ENCODE assay signal across 8 cellular contexts in genomic region chr11:64918056-64918455, GRCh38. TPM values are rescaled to one million over a fixed set of nuclear protein-coding genes. Genes with fewer than 3 reads are reported as not detected.
DNase-seq lines count a peak whose midpoint lies in the region; ATAC-seq, FAIRE-seq and TF ChIP-seq lines count a peak whose summit lies in the region.

No MANE protein-coding gene starts in this region.

- H3K27me3 ChIP-seq in MM.1S (replicated peaks; ENCODE audit: insufficient read depth, low read length) (no peaks in the 10 kb centered on the region), GM12878 (replicated peaks in 1 of 2; ENCODE audit: control insufficient read depth in 2 of 2, insufficient read depth in 2 of 2, low read length in 1 of 2) (no peaks in the 10 kb centered on the region), layer of hippocampus (ENCODE audit: control insufficient read depth, insufficient read depth, low read length) (no peaks in the 10 kb centered on the region), thoracic aorta (replicated peaks; ENCODE audit: insufficient read depth) (no peaks in the 10 kb centered on the region)

- no peak for TF ChIP-seq EP300 in GM12878 (IDR thresholded peaks at IDR 0.05; ENCODE audit: borderline replicate concordance in 1 of 2, control insufficient read depth in 1 of 2, low read depth in 2 of 2, low read length in 2 of 2)

- H3K4me1 ChIP-seq in MM.1S (ENCODE audit: low read length) (peaks cover 6% of the 10 kb centered on the region), GM12878 (ENCODE audit: control insufficient read depth, insufficient read depth, low read length) (peaks cover 6% of the 10 kb centered on the region), thoracic aorta (ENCODE audit: control insufficient read depth in 1 of 2, low read depth in 2 of 2) (peaks cover 14 to 26% of the 10 kb centered on the region in 2 donors)

- H3K9me2 ChIP-seq in MM.1S (replicated peaks; ENCODE audit: insufficient read depth, low read length) = no peaks in the 10 kb centered on the region

- CTCF ChIA-PET in GM12878 (lab: Yijun Ruan, JAX) = interaction anchor here (0.6 to 2.3 kb wide), 13 partner anchors 9 to 199 kb away, joined by 3 to 18 read pairs (median 3); partner anchors contain the start of genes BATF2 and ZNHIT2

- TF ChIP-seq POLR2A in GM12878 (IDR thresholded peaks at IDR 0.05; ENCODE audit: low read depth, low read length) = no peak

- H3K4me3 ChIP-seq in MM.1S (ENCODE audit: low read length) (peak overlapping the region; percentile 58), GM12878 (peak overlapping the region; percentile 77), thoracic aorta (peak overlapping the region; percentile 79)

- H3K9ac ChIP-seq in MM.1S (ENCODE audit: low read length) (peak overlapping the region; percentile 55; the same call in 1 of the 2 replicates), GM12878 (ENCODE audit: control insufficient read depth, insufficient read depth, low read length) (peak overlapping the region; percentile 36; the same call in 1 of the 2 replicates)

- H2AFZ ChIP-seq in MM.1S (ENCODE audit: low read length) (peak overlapping the region; percentile 75), GM12878 (ENCODE audit: control insufficient read depth, low read depth, low read length) (peak overlapping the region; percentile 58)

- no peak for FAIRE-seq in GM12878 (lab: Jason Lieb, UNC)

- ATAC-seq in GM12878 = peak; percentile 9; the same call in 2 of the 3 replicates
- no peak for ATAC-seq in thoracic aorta (ENCODE audit: insufficient number of reproducible peaks, low FRiP score, low read depth)
- no peak for ATAC-seq in GM18861 (IDR thresholded peaks at IDR 0.05; ENCODE audit: unreplicated experiment)

- in situ Hi-C loops in GM12878 (cut with MboI) = no loop called here

- no peaks in the 10 kb centered on the region for H4K20me1 ChIP-seq in MM.1S (ENCODE audit: insufficient read depth, low read length)
- no peaks in the 10 kb centered on the region for H4K20me1 ChIP-seq in GM12878 (ENCODE audit: control insufficient read depth, insufficient read depth)

- RAD21 ChIA-PET in GM12878 (lab: Charles Lee; ENCODE audit: unreplicated experiment) = interaction anchor here (0.7 to 0.9 kb wide), 2 partner anchors 59 to 139 kb away, joined by 3 to 4 read pairs; no protein-coding TSS in a partner anchor

- peak; percentile 23 for DNase-seq in GF-D8 (lab: John Stamatoyannopoulos, UW)
- DNase-seq in MM.1S = peak; percentile 50
- DNase-seq in GM12878 (ENCODE audit: low read depth, low spot score) = no peak
- no peak for DNase-seq in thoracic aorta (ENCODE audit: low spot score)
- DNase-seq in stimulated activated CD4-positive, alpha-beta T cell treated with anti-CD3 and anti-CD28 coated beads, Interleukin-15, amount 100 ng/mL, for 24 hours = no peak
- DNase-seq in GDM1 (lab: John Stamatoyannopoulos, UW) = no peak

- H3K27ac ChIP-seq in MM.1S (ENCODE audit: low read length) (peak overlapping the region; percentile 14; the same call in 1 of the 2 replicates), GM12878 (ENCODE audit: control insufficient read depth, insufficient read depth) (peak overlapping the region; percentile 5; the same call in 1 of the 2 replicates), layer of hippocampus (ENCODE audit: low read depth, low read length) (peak overlapping the region; percentile 76), thoracic aorta (peak overlapping the region; percentile 69 to 76)

- H3K79me2 ChIP-seq in MM.1S (ENCODE audit: low read length) (peaks cover 20% of the 10 kb centered on the region), GM12878 (ENCODE audit: control insufficient read depth, insufficient read depth, low read length) (peaks cover 11% of the 10 kb centered on the region)

- WGBS in GM12878 (ENCODE audit: insufficient coverage, insufficient replicate concordance, low lambda C conversion rate, missing lambda C conversion rate) = 0% methylated on average over 4 of the region's 4 CpGs

- peak; percentile 13; the same call in 1 of the 2 replicates for TF ChIP-seq RAD21 in GM12878 (IDR thresholded peaks at IDR 0.05; ENCODE audit: insufficient read depth, low read depth, low read length)

- H3K4me2 ChIP-seq in MM.1S (ENCODE audit: low read depth, low read length) (peak overlapping the region; percentile 78), GM12878 (ENCODE audit: control insufficient read depth, insufficient read depth) (peak overlapping the region; percentile 23)

- H3K9me3 ChIP-seq in MM.1S (replicated peaks; ENCODE audit: insufficient read depth, low read length) (no peaks in the 10 kb centered on the region), GM12878 (replicated peaks; ENCODE audit: control insufficient read depth, insufficient read depth, low read length) (no peaks in the 10 kb centered on the region), thoracic aorta (no peaks in the 10 kb centered on the region)

- H3F3A ChIP-seq in MM.1S (ENCODE audit: insufficient read depth, low read length) = peaks cover 4% of the 10 kb centered on the region; the same call in 1 of the 2 replicates

- POLR2A ChIA-PET in GM12878 (lab: Charles Lee) = interaction anchor here (0.6 to 1.4 kb wide), 6 partner anchors 9 to 136 kb away, joined by 3 to 4 read pairs (median 3); no protein-coding TSS in a partner anchor

- H3K36me3 ChIP-seq in MM.1S (replicated peaks; ENCODE audit: insufficient read depth, low read length) (no peaks in the 10 kb centered on the region), GM12878 (ENCODE audit: control insufficient read depth in 2 of 2, insufficient read depth in 2 of 2, low read length in 1 of 2) (no peaks in the 10 kb centered on the region), thoracic aorta (peaks cover 9% of the 10 kb centered on the region)

- SMC1A ChIA-PET in GM12878 (lab: Charles Lee; ENCODE audit: uncharacterized antibody, unreplicated experiment) = interaction anchor here (0.8 to 1.8 kb wide), 4 partner anchors 45 to 79 kb away, joined by 3 to 19 read pairs (median 4); partner anchors contain the start of gene BATF2

- no TSS peak for BruUV-seq in GM12878 (replicated peaks; lab: Mats Ljungman, UMichigan)

- peak; percentile 25 for TF ChIP-seq CTCF in MM.1S (IDR thresholded peaks at IDR 0.05; ENCODE audit: low read length)
- peak; percentile 19 to 37 (median 30); a peak in 3 of 6 replicates for TF ChIP-seq CTCF in GM12878 (IDR thresholded peaks at IDR 0.05 in 2 of 3, conservative IDR thresholded peaks at IDR 0.05 in 1 of 3; ENCODE audit: control insufficient read depth in 2 of 3, extremely low read depth in 1 of 3, insufficient read depth in 1 of 3, low read depth in 3 of 3, low read length in 3 of 3)
- no peak for TF ChIP-seq CTCF in thoracic aorta (IDR thresholded peaks at IDR 0.05)

- intact Hi-C loops in GM12878 (cut with micrococcal nuclease; ENCODE audit: unreplicated experiment) = loop anchor here (5.0 kb wide), 1 partner anchor 194 kb away; the partner anchor contains the start of gene TM7SF2

RNA-seq across cellular contexts. Expression of gene ATG2A, which starts 1.0 kb away (rescaled TPM):
- 33.5 and 35.5 TPM in 2 replicates for total RNA-seq in GM12878 (2013; cell fraction: nucleolus; rRNA removed)
- total RNA-seq in GM12878 (2014; rRNA removed) (7.4 and 10.2 TPM in 2 replicates), GM12878 (2014; rRNA removed; fragmentation: Illumina TruSeq; extraction: Trizol) (2.0 and 2.2 TPM in 2 replicates), GM12878 (2021) (16.5 and 19.0 TPM in 2 replicates), thoracic aorta (10 to 100 TPM; 18.5 to 35.2 TPM)
- polyA plus RNA-seq in GM12878 (2011; ENCODE audit: low read depth) = 3.9 TPM
- polyA plus RNA-seq in GM12878 (2011; rRNA removed) (0.65 and 2.3 TPM in 2 replicates), GM12878 (2014; fragmentation: Illumina TruSeq; extraction: Trizol) (0.52 and 2.4 TPM in 2 replicates), GM12878 (2014; fragmentation: Nextera tagmentation; extraction: Ambion mirVana) (under 1 TPM; 0.08 to 0.51 TPM), GM12878 (2014; rRNA removed) (7.2 and 13.2 TPM in 2 replicates), GM12878 (2016; fragmentation: Nextera tagmentation; extraction: Ambion mirVana) (1 to 10 TPM; 6.8 to 8.3 TPM)
- 3.6 and 4.5 TPM in 2 replicates for polyA plus RNA-seq in GM12878 (2011; cell fraction: cytosol; rRNA removed)
- 27.0 and 30.1 TPM in 2 replicates for polyA plus RNA-seq in GM12878 (2011; cell fraction: nucleus; rRNA removed)
- polyA plus RNA-seq in GM12878 (2012) = 12.6 and 13.8 TPM in 2 replicates
- polyA minus RNA-seq in GM12878 (2011; rRNA and poly(A)+ RNA removed) = 5.6 and 6.2 TPM in 2 replicates
- polyA minus RNA-seq in GM12878 (2011; cell fraction: cytosol; rRNA and poly(A)+ RNA removed) = 6.5 and 6.8 TPM in 2 replicates
- 20.1 and 25.6 TPM in 2 replicates for polyA minus RNA-seq in GM12878 (2011; cell fraction: nucleus; rRNA and poly(A)+ RNA removed)

RNA-seq across cellular contexts. Expression of gene PPP2R5B, which starts 6.4 kb away (rescaled TPM):
- 8.1 and 8.8 TPM in 2 replicates for total RNA-seq in GM12878 (2013; cell fraction: nucleolus; rRNA removed)
- total RNA-seq in GM12878 (2014; rRNA removed) (2.8 and 3.3 TPM in 2 replicates), GM12878 (2014; rRNA removed; fragmentation: Illumina TruSeq; extraction: Trizol) (1.2 and 1.7 TPM in 2 replicates), GM12878 (2021) (4.7 and 4.9 TPM in 2 replicates), thoracic aorta (10 to 100 TPM; 21.0 to 38.2 TPM)
- 8.8 TPM for polyA plus RNA-seq in GM12878 (2011; ENCODE audit: low read depth)
- polyA plus RNA-seq in GM12878 (2011; rRNA removed) (5.0 and 6.7 TPM in 2 replicates), GM12878 (2014; fragmentation: Illumina TruSeq; extraction: Trizol) (1.4 and 1.8 TPM in 2 replicates), GM12878 (2014; fragmentation: Nextera tagmentation; extraction: Ambion mirVana) (under 1 TPM; 0.08 to 0.11 TPM), GM12878 (2014; rRNA removed) (2.2 and 3.6 TPM in 2 replicates), GM12878 (2016; fragmentation: Nextera tagmentation; extraction: Ambion mirVana) (1 to 10 TPM; 1.7 to 3.1 TPM)
- 6.8 and 7.2 TPM in 2 replicates for polyA plus RNA-seq in GM12878 (2011; cell fraction: cytosol; rRNA removed)
- 20.9 and 29.4 TPM in 2 replicates for polyA plus RNA-seq in GM12878 (2011; cell fraction: nucleus; rRNA removed)
- 11.9 and 13.1 TPM in 2 replicates for polyA plus RNA-seq in GM12878 (2012)
- polyA minus RNA-seq in GM12878 (2011; rRNA and poly(A)+ RNA removed) = 4.2 and 4.8 TPM in 2 replicates
- polyA minus RNA-seq in GM12878 (2011; cell fraction: cytosol; rRNA and poly(A)+ RNA removed) = 2.8 and 2.9 TPM in 2 replicates
- polyA minus RNA-seq in GM12878 (2011; cell fraction: nucleus; rRNA and poly(A)+ RNA removed) = 4.1 and 4.3 TPM in 2 replicates

RNA-seq across cellular contexts. Expression of gene GPHA2, which starts 17.6 kb away (rescaled TPM):
- total RNA-seq in GM12878 (2013; cell fraction: nucleolus; rRNA removed) = not detected in 2 replicates
- total RNA-seq in GM12878 (2014; rRNA removed) = not detected in 2 replicates
- total RNA-seq in GM12878 (2014; rRNA removed; fragmentation: Illumina TruSeq; extraction: Trizol) = not detected in 2 replicates
- total RNA-seq in GM12878 (2021) = not detected in 2 replicates
- polyA plus RNA-seq in GM12878 (2011; ENCODE audit: low read depth) = not detected
- not detected in 2 replicates for polyA plus RNA-seq in GM12878 (2011; rRNA removed)
- not detected in 2 replicates for polyA plus RNA-seq in GM12878 (2011; cell fraction: cytosol; rRNA removed)
- not detected in 2 replicates for polyA plus RNA-seq in GM12878 (2011; cell fraction: nucleus; rRNA removed)
- polyA plus RNA-seq in GM12878 (2012) = not detected in 2 replicates
- polyA plus RNA-seq in GM12878 (2014; fragmentation: Illumina TruSeq; extraction: Trizol) = not detected in 2 replicates
- not detected for polyA plus RNA-seq in GM12878 (2014; fragmentation: Nextera tagmentation; extraction: Ambion mirVana)
- polyA plus RNA-seq in GM12878 (2014; rRNA removed) = not detected in 2 replicates
- polyA plus RNA-seq in GM12878 (2016; fragmentation: Nextera tagmentation; extraction: Ambion mirVana) = not detected
- not detected in 2 replicates for polyA minus RNA-seq in GM12878 (2011; rRNA and poly(A)+ RNA removed)
- polyA minus RNA-seq in GM12878 (2011; cell fraction: cytosol; rRNA and poly(A)+ RNA removed) = not detected in 2 replicates
- polyA minus RNA-seq in GM12878 (2011; cell fraction: nucleus; rRNA and poly(A)+ RNA removed) = not detected in 2 replicates
- not detected for total RNA-seq in thoracic aorta

RNA-seq across cellular contexts. Expression of gene EHD1, which starts 39.6 kb away (rescaled TPM):
- total RNA-seq in GM12878 (2013; cell fraction: nucleolus; rRNA removed) = 122 and 128 TPM in 2 replicates
- 50.9 and 64.6 TPM in 2 replicates for total RNA-seq in GM12878 (2014; rRNA removed)
- 24.3 and 24.5 TPM in 2 replicates for total RNA-seq in GM12878 (2014; rRNA removed; fragmentation: Illumina TruSeq; extraction: Trizol)
- total RNA-seq in GM12878 (2021) = 165 and 166 TPM in 2 replicates
- 43.3 TPM for polyA plus RNA-seq in GM12878 (2011; ENCODE audit: low read depth)
- 21.0 and 50.4 TPM in 2 replicates for polyA plus RNA-seq in GM12878 (2011; rRNA removed)
- 79.0 and 83.3 TPM in 2 replicates for polyA plus RNA-seq in GM12878 (2011; cell fraction: cytosol; rRNA removed)
- 107 and 190 TPM in 2 replicates for polyA plus RNA-seq in GM12878 (2011; cell fraction: nucleus; rRNA removed)
- 112 and 125 TPM in 2 replicates for polyA plus RNA-seq in GM12878 (2012)
- polyA plus RNA-seq in GM12878 (2014; fragmentation: Illumina TruSeq; extraction: Trizol) = 18.9 and 71.4 TPM in 2 replicates
- 1 to 10 TPM; 1.0 to 2.2 TPM for polyA plus RNA-seq in GM12878 (2014; fragmentation: Nextera tagmentation; extraction: Ambion mirVana)
- polyA plus RNA-seq in GM12878 (2014; rRNA removed) = 68.5 and 102 TPM in 2 replicates
- 10 to 100 TPM; 88.1 to 97.5 TPM for polyA plus RNA-seq in GM12878 (2016; fragmentation: Nextera tagmentation; extraction: Ambion mirVana)
- polyA minus RNA-seq in GM12878 (2011; rRNA and poly(A)+ RNA removed) = 75.9 and 95.9 TPM in 2 replicates
- 32.5 and 39.8 TPM in 2 replicates for polyA minus RNA-seq in GM12878 (2011; cell fraction: cytosol; rRNA and poly(A)+ RNA removed)
- 37.4 and 72.2 TPM in 2 replicates for polyA minus RNA-seq in GM12878 (2011; cell fraction: nucleus; rRNA and poly(A)+ RNA removed)
- total RNA-seq in thoracic aorta = 100 to 1,000 TPM in 1 of 2 donors, 10 to 100 TPM in 1; 67.4 to 140 TPM

RNA-seq across cellular contexts. Expression of gene MAJIN, which starts 53.9 kb away (rescaled TPM):
- not detected in 2 replicates for total RNA-seq in GM12878 (2013; cell fraction: nucleolus; rRNA removed)
- total RNA-seq in GM12878 (2014; rRNA removed) (not detected in 2 replicates), GM12878 (2014; rRNA removed; fragmentation: Illumina TruSeq; extraction: Trizol) (not detected in 2 replicates), GM12878 (2021) (not detected in 2 replicates), thoracic aorta (not detected)
- polyA plus RNA-seq in GM12878 (2011; ENCODE audit: low read depth) = not detected
- polyA plus RNA-seq in GM12878 (2011; rRNA removed) (not detected in 2 replicates), GM12878 (2014; fragmentation: Illumina TruSeq; extraction: Trizol) (not detected in 2 replicates), GM12878 (2014; fragmentation: Nextera tagmentation; extraction: Ambion mirVana) (not detected), GM12878 (2014; rRNA removed) (0.10 TPM in 1 of 2 replicates, not detected in the other), GM12878 (2016; fragmentation: Nextera tagmentation; extraction: Ambion mirVana) (not detected)
- polyA plus RNA-seq in GM12878 (2011; cell fraction: cytosol; rRNA removed) = not detected in 2 replicates
- not detected in 2 replicates for polyA plus RNA-seq in GM12878 (2011; cell fraction: nucleus; rRNA removed)
- not detected in 2 replicates for polyA plus RNA-seq in GM12878 (2012)
- polyA minus RNA-seq in GM12878 (2011; rRNA and poly(A)+ RNA removed) = not detected in 2 replicates
- not detected in 2 replicates for polyA minus RNA-seq in GM12878 (2011; cell fraction: cytosol; rRNA and poly(A)+ RNA removed)
- not detected in 2 replicates for polyA minus RNA-seq in GM12878 (2011; cell fraction: nucleus; rRNA and poly(A)+ RNA removed)

Comparison
In these comparisons a context has a peak if more than half of its experiments do, and no peak if none do; other contexts are left out.
1. DNase-seq: peak in GF-D8 (single experiment) and MM.1S (single experiment); none in GM12878 (single experiment), thoracic aorta (single experiment), stimulated activated CD4-positive, alpha-beta T cell treated with anti-CD3 and anti-CD28 coated beads, Interleukin-15, amount 100 ng/mL, for 24 hours (single experiment) and GDM1 (single experiment).
2. H3K27ac ChIP-seq: peak in every context shown above with its lines; median percentile 76 in layer of hippocampus; 72 in thoracic aorta; 14 in MM.1S; 5 in GM12878.
3. Peak in every context shown above with its lines, with median percentiles within 50 percentile points of each other: H3K4me3 ChIP-seq.